21 cellular contexts compared by ENCODE assay signal in genomic region chr11:34232810-34233209, GRCh38.
"Had no signal": no experiment of that assay in that cellular context is flagged by ENCODE, and none has a peak within 500 bp of the region (broad histone marks: within the 10 kb centered on the region; RNA-seq: fewer than 3 reads in every experiment).

No MANE protein-coding gene starts in this region.

- DNase-seq: effector memory CD8-positive, alpha-beta T cell; esophagus squamous epithelium; foreskin fibroblast; immature natural killer cell; left colon; left ventricle myocardium superior; naive thymus-derived CD4-positive, alpha-beta T cell; posterior cingulate gyrus; spleen; stimulated activated CD4-positive, alpha-beta T cell treated with anti-CD3 and anti-CD28 coated beads, Interleukin-15, amount 100 ng/mL, for 24 hours; stimulated activated CD4-positive, alpha-beta T cell treated with anti-CD3 and anti-CD28 coated beads, Interleukin-1b, Interleukin-23, amount 100 ng/mL, for 48 hours; stimulated activated CD4-positive, alpha-beta T cell treated with anti-CD3 and anti-CD28 coated beads, Interleukin-4, amount 100 ng/mL, for 24 hours; stimulated activated naive CD4-positive, alpha-beta T cell; tibial artery; upper lobe of left lung; uterus had no signal

- ATAC-seq: effector memory CD8-positive, alpha-beta T cell; left colon; left ventricle myocardium superior; naive thymus-derived CD4-positive, alpha-beta T cell; sciatic nerve had no signal

- FAIRE-seq: keratinocyte had no signal

- H3K4me3 Mint-ChIP-seq: effector memory CD8-positive, alpha-beta T cell; immature natural killer cell; naive thymus-derived CD4-positive, alpha-beta T cell; neural crest cell had no signal

- H3K27ac Mint-ChIP-seq: effector memory CD8-positive, alpha-beta T cell; immature natural killer cell; naive thymus-derived CD4-positive, alpha-beta T cell had no signal

- H3K9me3 Mint-ChIP-seq: effector memory CD8-positive, alpha-beta T cell; immature natural killer cell; naive thymus-derived CD4-positive, alpha-beta T cell; neural crest cell had no signal

- H3K9me3 ChIP-seq: esophagus squamous epithelium, spleen, tibial artery, upper lobe of left lung, uterus had no signal

- H3K36me3 ChIP-seq: esophagus squamous epithelium, spleen, tibial artery, upper lobe of left lung, uterus had no signal

- H3K27ac ChIP-seq: epithelial cell of prostate, esophagus squamous epithelium, spleen, tibial artery, upper lobe of left lung, uterus had no signal

- H3K4me1 ChIP-seq: uterus had no signal

- H3K4me3 ChIP-seq: esophagus squamous epithelium, lung, spleen, tibial artery, upper lobe of left lung, uterus had no signal

- H3K27me3 ChIP-seq: esophagus squamous epithelium, spleen, tibial artery, upper lobe of left lung, uterus had no signal
